In the genomic region with DNA sequence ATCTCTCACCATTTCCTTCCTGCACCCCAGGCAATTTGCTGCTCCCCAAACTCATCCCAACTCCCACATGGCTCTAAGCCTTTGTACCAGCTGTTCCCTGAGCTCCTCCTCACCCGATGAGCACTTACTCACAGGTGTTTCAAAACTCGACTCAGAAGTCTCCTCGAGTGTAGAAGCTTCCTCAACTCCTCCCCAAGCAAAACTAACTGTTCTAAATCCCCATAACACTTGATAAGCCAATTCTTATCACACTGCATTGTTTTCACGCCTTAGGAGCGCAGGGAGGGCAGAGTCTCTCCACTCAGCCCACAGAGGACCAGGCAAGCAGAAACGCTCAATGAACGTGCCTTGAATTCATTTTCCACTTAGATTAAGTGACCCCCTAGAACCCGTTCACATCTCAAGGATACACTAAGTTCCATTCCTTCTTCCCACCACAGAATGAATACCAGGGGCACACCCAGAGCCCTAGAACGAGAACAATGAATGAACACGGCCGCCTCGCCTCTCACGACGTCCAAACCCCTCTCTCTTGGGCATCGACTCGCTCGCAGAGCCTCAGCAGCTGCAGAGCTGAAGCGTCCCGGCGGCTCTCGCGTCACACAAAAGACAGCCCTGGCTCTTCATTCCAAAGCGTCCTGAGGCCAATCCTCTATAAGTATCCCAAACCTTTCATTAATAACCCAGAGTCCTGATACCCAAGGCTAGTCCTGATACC, we compare ENCODE assay signal across 8 cellular contexts. TPM values are rescaled to one million over a fixed set of nuclear protein-coding genes. Genes with fewer than 3 reads are reported as not detected.
DNase-seq lines count a peak whose midpoint lies in the region; ATAC-seq and TF ChIP-seq lines count a peak whose summit lies in the region.

No MANE protein-coding gene starts in this region.

- H3K79me2 ChIP-seq in GM23248 (ENCODE audit: insufficient read depth), result peaks cover 57% of the 10 kb centered on the region

- H3K4me1 ChIP-seq in GM23248 (ENCODE audit: insufficient read depth) (peaks cover 43% of the 10 kb centered on the region), adipocyte (ENCODE audit: control insufficient read depth, insufficient read depth, low read length) (peaks cover 52% of the 10 kb centered on the region), right atrium auricular region (peaks cover 0 to 44% of the 10 kb centered on the region in 2 donors)

- 0 to 2% methylated on average over 23 of the region's 23 CpGs for WGBS in GM23248 (ENCODE audit: low coverage in 1 of 2, low lambda C conversion rate in 2 of 2, missing lambda C conversion rate in 2 of 2), 2 experiments

- TF ChIP-seq CTCF in RWPE1 (conservative IDR thresholded peaks at IDR 0.05; ENCODE audit: low read depth), result no peak
- TF ChIP-seq CTCF in right atrium auricular region (IDR thresholded peaks at IDR 0.05), result no peak

- CTCF ChIA-PET in RWPE1 (lab: Yijun Ruan, JAX), result interaction anchor here (0.6 to 0.8 kb wide), 2 partner anchors 43 to 147 kb away, joined by 3 read pairs; no protein-coding TSS in a partner anchor

- H3K36me3 ChIP-seq in GM23248 (ENCODE audit: low read depth) (no peaks in the 10 kb centered on the region), adipocyte (ENCODE audit: control insufficient read depth, insufficient read depth, low read length, severe bottlenecking) (no peaks in the 10 kb centered on the region), right atrium auricular region (no peaks in the 10 kb centered on the region)

- peak; percentile 44 for DNase-seq in A172 (ENCODE audit: low spot score)
- peak; percentile 80 for DNase-seq in GM23248
- peak; percentile 11 for DNase-seq in RWPE1 (ENCODE audit: low spot score)
- peak; percentile 75 for DNase-seq in adipocyte (ENCODE audit: low read depth)
- no peak for DNase-seq in right atrium auricular region (ENCODE audit: low spot score)
- DNase-seq in putamen (ENCODE audit: low spot score), result peak; percentile 42

- peaks cover 38% of the 10 kb centered on the region for H3F3A ChIP-seq in GM23248 (ENCODE audit: insufficient read depth)

- H2AFZ ChIP-seq in GM23248, result peak overlapping the region; percentile 79

- ATAC-seq in HG02870 (IDR thresholded peaks at IDR 0.05; ENCODE audit: unreplicated experiment) (no peak), GM19463 (IDR thresholded peaks at IDR 0.05; ENCODE audit: unreplicated experiment) (no peak)

- H3K27ac ChIP-seq in GM23248 (peak overlapping the region; percentile 92), RWPE1 (peak overlapping the region; percentile 95), right atrium auricular region (peak overlapping the region; percentile 99)

- in situ Hi-C loops in GM23248 (cut with MboI), result no loop called here

- 0 out of 2 replicates have a peak, but pooled peaks cover 2% of the 10 kb centered on the region for H4K20me1 ChIP-seq in GM23248 (ENCODE audit: insufficient read depth)

- no peaks in the 10 kb centered on the region for H3K27me3 ChIP-seq in GM23248 (replicated peaks; ENCODE audit: insufficient read depth)
- no peaks in the 10 kb centered on the region for H3K27me3 ChIP-seq in adipocyte (replicated peaks; ENCODE audit: control insufficient read depth, insufficient read depth, low read length)
- H3K27me3 ChIP-seq in right atrium auricular region, result no peaks in the 10 kb centered on the region

- H3K9ac ChIP-seq in GM23248, result peak overlapping the region; percentile 96
- H3K9ac ChIP-seq in adipocyte (ENCODE audit: low read length), result peak overlapping the region; percentile 100

- no peaks in the 10 kb centered on the region for H3K9me2 ChIP-seq in GM23248 (ENCODE audit: insufficient read depth)

- H3K4me3 ChIP-seq in GM23248 (peak overlapping the region; percentile 95), adipocyte (ENCODE audit: low read length) (peak overlapping the region; percentile 92), right atrium auricular region (peak overlapping the region; percentile 85 to 95)

- POLR2A ChIA-PET in RWPE1 (lab: Yijun Ruan, JAX; ENCODE audit: low non-redundant PET), result no interaction called here

- peak overlapping the region; percentile 99 for H3K4me2 ChIP-seq in GM23248 (ENCODE audit: unreplicated experiment)

- H3K9me3 ChIP-seq in GM23248 (ENCODE audit: low read depth) (no peaks in the 10 kb centered on the region), adipocyte (ENCODE audit: control insufficient read depth, low read length) (no peaks in the 10 kb centered on the region), right atrium auricular region (no peaks in the 10 kb centered on the region)

RNA-seq across cellular contexts. Expression of a gene that starts 1.2 kb away (rescaled TPM):
- total RNA-seq in A172 (2014; rRNA removed; shearing (Covaris generic)), result 115 and 133 TPM in 2 replicates
- 87.4 and 91.6 TPM in 2 replicates for total RNA-seq in GM23248 (2014; rRNA removed; shearing (Covaris generic))
- 57.3 and 59.0 TPM in 2 replicates for polyA plus RNA-seq in GM23248 (2016; fragmentation: Nextera tagmentation; extraction: Ambion mirVana)
- total RNA-seq in right atrium auricular region, result 100 to 1,000 TPM; 140 to 178 TPM
